In the genomic region with DNA sequence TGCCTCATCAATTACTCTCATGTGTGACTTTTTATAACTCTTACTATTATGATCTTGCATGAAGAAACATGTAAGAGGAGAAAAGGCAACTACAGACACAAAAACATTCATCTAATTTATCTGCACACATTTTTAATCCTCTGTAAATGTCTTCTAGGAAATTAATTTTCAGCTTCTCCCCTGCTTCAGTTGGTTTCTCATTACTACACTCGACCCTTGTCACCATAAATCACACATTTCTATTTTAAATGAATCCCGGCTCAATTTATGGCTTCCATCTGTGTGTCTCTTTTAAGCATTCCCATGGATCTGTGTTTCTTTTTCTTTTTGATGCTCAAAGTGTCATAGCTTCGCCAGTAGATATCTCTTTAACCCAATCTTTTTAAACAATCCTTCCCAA, we compare ENCODE assay signal across 26 cellular contexts. TPM values are rescaled to one million over a fixed set of nuclear protein-coding genes. Genes with fewer than 3 reads are reported as not detected.
"Had no signal": no experiment of that assay in that cellular context is flagged by ENCODE, and none has a peak within 500 bp of the region (broad histone marks: within the 10 kb centered on the region; RNA-seq: fewer than 3 reads in every experiment).

No MANE protein-coding gene starts in this region.

- H3K27ac Mint-ChIP-seq: activated CD4-positive, alpha-beta memory T cell treated with anti-CD3 and anti-CD28 coated beads, Interleukin-2, amount 10 ng/mL, durations not matched to agents 7 days and 5 days; activated naive CD4-positive, alpha-beta T cell treated with anti-CD3 and anti-CD28 coated beads for 36 hours; activated naive CD8-positive, alpha-beta T cell; activated T-helper 17 cell treated with anti-CD3 and anti-CD28 coated beads, Interleukin-2, amount 50 U/mL, for 72 hours had no signal

- H3K4me3 ChIP-seq: cardiac muscle cell, PC-9 had no signal

- DNase-seq: activated CD4-positive, alpha-beta memory T cell treated with anti-CD3 and anti-CD28 coated beads, Interleukin-2, amount 10 ng/mL, durations not matched to agents 7 days and 5 days; activated CD4-positive, alpha-beta T cell treated with anti-CD3 and anti-CD28 coated beads, Interleukin-2, amount 50 U/mL, for 1 hour; activated CD4-positive, CD25-positive, alpha-beta regulatory T cell; activated gamma-delta T cell; activated naive CD4-positive, alpha-beta T cell treated with anti-CD3 and anti-CD28 coated beads for 36 hours; activated T-cell treated with anti-CD3 and anti-CD28 coated beads for 4 hours; activated T-cell treated with anti-CD3 and anti-CD28 coated beads, Interleukin-2, amount 50 U/mL, for 48 hours; amygdala; brain microvascular endothelial cell; Kasumi-1; KBM-7; NCI-H1105 treated with DMSO at 0.1 percent for 48 hours; NCI-H1436 treated with DMSO at 0.1 percent for 48 hours; NCI-H187 treated with DMSO at 0.1 percent for 48 hours; NCI-H2081 treated with DMSO at 0.1 percent for 48 hours; NCI-H226; NCI-H526 treated with DMSO at 0.1 percent for 48 hours; SIG-M5; T-helper 1 cell had no signal

- H3K27me3 Mint-ChIP-seq: activated naive CD8-positive, alpha-beta T cell; activated T-helper 17 cell treated with anti-CD3 and anti-CD28 coated beads, Interleukin-2, amount 50 U/mL, for 72 hours had no signal

- H3K36me3 Mint-ChIP-seq: activated naive CD8-positive, alpha-beta T cell had no signal

- H3K9me3 Mint-ChIP-seq: activated naive CD4-positive, alpha-beta T cell treated with anti-CD3 and anti-CD28 coated beads for 36 hours; activated T-helper 17 cell treated with anti-CD3 and anti-CD28 coated beads, Interleukin-2, amount 50 U/mL, for 72 hours had no signal

- H3K4me2 ChIP-seq: PC-9 had no signal

- H3K36me3 ChIP-seq: brain microvascular endothelial cell, cardiac muscle cell had no signal

- H3K4me3 Mint-ChIP-seq: activated CD4-positive, alpha-beta memory T cell treated with anti-CD3 and anti-CD28 coated beads, Interleukin-2, amount 10 ng/mL, durations not matched to agents 7 days and 5 days; activated naive CD4-positive, alpha-beta T cell treated with anti-CD3 and anti-CD28 coated beads for 36 hours; activated naive CD8-positive, alpha-beta T cell; activated T-helper 17 cell treated with anti-CD3 and anti-CD28 coated beads, Interleukin-2, amount 50 U/mL, for 72 hours had no signal

- H3K27ac ChIP-seq: brain microvascular endothelial cell, cardiac muscle cell, PC-9, VCaP had no signal

- ATAC-seq: activated T-helper 17 cell treated with anti-CD3 and anti-CD28 coated beads, Interleukin-2, amount 50 U/mL, for 72 hours had no signal

- H3K4me1 Mint-ChIP-seq: activated T-helper 17 cell treated with anti-CD3 and anti-CD28 coated beads, Interleukin-2, amount 50 U/mL, for 72 hours had no signal

- H3K27me3 ChIP-seq: brain microvascular endothelial cell, cardiac muscle cell had no signal

- H2AFZ ChIP-seq: PC-9 had no signal

RNA-seq across cellular contexts. Expression of a gene that starts 9.8 kb away (rescaled TPM):
- total RNA-seq: activated CD4-positive, alpha-beta memory T cell treated with anti-CD3 and anti-CD28 coated beads, Interleukin-2, amount 10 ng/mL, durations not matched to agents 7 days and 5 days; activated CD8-positive, alpha-beta memory T cell treated with anti-CD3 and anti-CD28 coated beads for 36 hours; activated naive CD4-positive, alpha-beta T cell treated with anti-CD3 and anti-CD28 coated beads for 36 hours; activated T-helper 17 cell treated with anti-CD3 and anti-CD28 coated beads, Interleukin-2, amount 50 U/mL, for 72 hours; cardiac muscle cell; T-helper 2 cell treated with Interferon-gamma antibody and Interleukin-4, amounts not matched to agents 100 ng/mL and 5 ng/mL, for 36 hours had no signal
